In the genomic region with DNA sequence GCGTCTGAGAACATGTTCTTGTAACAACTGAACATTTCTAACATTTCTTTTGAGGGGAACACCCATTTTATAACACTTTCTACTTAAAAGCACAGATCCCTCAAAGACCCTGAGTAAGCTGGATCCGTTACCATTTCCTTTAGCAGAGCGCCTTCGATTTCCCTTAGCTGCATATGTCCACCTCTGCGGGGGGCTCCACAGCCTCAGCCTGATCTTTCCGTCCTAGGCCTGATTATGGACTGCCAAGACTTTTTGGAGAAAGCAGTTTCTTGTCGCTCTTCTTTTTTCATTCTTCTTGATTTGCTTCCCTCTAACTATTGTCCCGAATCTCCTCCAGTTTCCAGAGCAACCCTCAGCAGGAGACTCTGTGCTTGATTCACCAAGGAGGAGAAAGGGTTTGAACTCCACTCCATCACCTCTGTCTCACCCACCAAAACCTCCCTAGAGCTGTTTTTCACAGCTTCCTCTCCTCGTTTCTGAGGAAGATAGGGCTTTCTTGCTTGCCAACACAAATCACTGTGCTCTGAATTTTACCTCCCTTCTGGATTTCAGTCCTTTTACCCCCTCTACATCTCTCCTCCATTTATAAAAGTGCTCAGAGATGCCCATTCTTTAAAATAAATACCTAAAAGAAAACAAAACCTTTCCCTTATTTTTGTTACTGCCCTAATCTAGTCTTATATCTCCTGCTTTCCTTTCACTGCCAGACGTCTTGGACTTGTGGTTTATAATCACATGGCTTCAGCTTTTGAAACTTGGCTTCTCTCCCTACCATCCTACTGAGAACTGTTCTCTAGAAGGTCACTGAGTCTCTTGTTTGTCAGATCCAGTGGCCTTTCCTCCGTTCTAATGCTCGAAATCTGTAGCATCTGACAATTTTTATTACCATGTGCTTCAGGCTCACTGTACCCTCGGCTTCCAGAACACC, we compare ENCODE assay signal across 1 cellular context.
TF ChIP-seq lines count a peak whose summit lies in the region.

No MANE protein-coding gene starts in this region.

TF ChIP-seq in K562, 482 proteins besides CTCF, POLR2A, EP300 and RAD21 (continued from another document and continues in another):
- TF ChIP-seq, protein P1, sequence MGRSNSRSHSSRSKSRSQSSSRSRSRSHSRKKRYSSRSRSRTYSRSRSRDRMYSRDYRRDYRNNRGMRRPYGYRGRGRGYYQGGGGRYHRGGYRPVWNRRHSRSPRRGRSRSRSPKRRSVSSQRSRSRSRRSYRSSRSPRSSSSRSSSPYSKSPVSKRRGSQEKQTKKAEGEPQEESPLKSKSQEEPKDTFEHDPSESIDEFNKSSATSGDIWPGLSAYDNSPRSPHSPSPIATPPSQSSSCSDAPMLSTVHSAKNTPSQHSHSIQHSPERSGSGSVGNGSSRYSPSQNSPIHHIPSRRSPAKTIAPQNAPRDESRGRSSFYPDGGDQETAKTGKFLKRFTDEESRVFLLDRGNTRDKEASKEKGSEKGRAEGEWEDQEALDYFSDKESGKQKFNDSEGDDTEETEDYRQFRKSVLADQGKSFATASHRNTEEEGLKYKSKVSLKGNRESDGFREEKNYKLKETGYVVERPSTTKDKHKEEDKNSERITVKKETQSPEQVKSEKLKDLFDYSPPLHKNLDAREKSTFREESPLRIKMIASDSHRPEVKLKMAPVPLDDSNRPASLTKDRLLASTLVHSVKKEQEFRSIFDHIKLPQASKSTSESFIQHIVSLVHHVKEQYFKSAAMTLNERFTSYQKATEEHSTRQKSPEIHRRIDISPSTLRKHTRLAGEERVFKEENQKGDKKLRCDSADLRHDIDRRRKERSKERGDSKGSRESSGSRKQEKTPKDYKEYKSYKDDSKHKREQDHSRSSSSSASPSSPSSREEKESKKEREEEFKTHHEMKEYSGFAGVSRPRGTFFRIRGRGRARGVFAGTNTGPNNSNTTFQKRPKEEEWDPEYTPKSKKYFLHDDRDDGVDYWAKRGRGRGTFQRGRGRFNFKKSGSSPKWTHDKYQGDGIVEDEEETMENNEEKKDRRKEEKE (IDR thresholded peaks at IDR 0.05; ENCODE audit: borderline replicate concordance in 1 of 2, control insufficient read depth in 1 of 2, low read depth in 2 of 2, low read length in 1 of 2), result no peak
- peak; percentile 37; the same call in 1 of the 2 replicates for TF ChIP-seq CXXC5 (CRISPR knock-in tag; IDR thresholded peaks at IDR 0.05)
- no peak for TF ChIP-seq SIX5 (IDR thresholded peaks at IDR 0.05; ENCODE audit: borderline replicate concordance in 1 of 2, insufficient read depth in 1 of 2, low read depth in 1 of 2, low read length in 2 of 2)
- TF ChIP-seq ZNF444 (CRISPR knock-in tag; IDR thresholded peaks at IDR 0.05), result no peak
- TF ChIP-seq KDM1A (IDR thresholded peaks at IDR 0.05), result peak in 1 of 2 experiments; percentile 39; a peak in 1 of 4 replicates
- TF ChIP-seq SMC3 (conservative IDR thresholded peaks at IDR 0.05; ENCODE audit: insufficient read depth, low read depth, low read length), result no peak
- no peak for TF ChIP-seq MCM7 (IDR thresholded peaks at IDR 0.05)
- no peak for TF ChIP-seq NFE2 (IDR thresholded peaks at IDR 0.05; ENCODE audit: low read depth)
- TF ChIP-seq, protein P2, sequence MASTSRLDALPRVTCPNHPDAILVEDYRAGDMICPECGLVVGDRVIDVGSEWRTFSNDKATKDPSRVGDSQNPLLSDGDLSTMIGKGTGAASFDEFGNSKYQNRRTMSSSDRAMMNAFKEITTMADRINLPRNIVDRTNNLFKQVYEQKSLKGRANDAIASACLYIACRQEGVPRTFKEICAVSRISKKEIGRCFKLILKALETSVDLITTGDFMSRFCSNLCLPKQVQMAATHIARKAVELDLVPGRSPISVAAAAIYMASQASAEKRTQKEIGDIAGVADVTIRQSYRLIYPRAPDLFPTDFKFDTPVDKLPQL (IDR thresholded peaks at IDR 0.05; ENCODE audit: extremely low read depth, insufficient read length), result no peak
- peak; percentile 11; the same call in 1 of the 2 replicates for TF ChIP-seq L3MBTL2 (IDR thresholded peaks at IDR 0.05)
- no peak for TF ChIP-seq NR2C2 (CRISPR knock-in tag; IDR thresholded peaks at IDR 0.05)
- TF ChIP-seq NR2C2 (tag; IDR thresholded peaks at IDR 0.05), result no peak
- TF ChIP-seq SREBF2 (CRISPR knock-in tag; IDR thresholded peaks at IDR 0.05), result no peak
- TF ChIP-seq SMARCE1 (IDR thresholded peaks at IDR 0.05), result peak; percentile 60; the same call in 1 of the 2 replicates
- no peak for TF ChIP-seq POLR3G (IDR thresholded peaks at IDR 0.05; ENCODE audit: extremely low read depth, insufficient read length, insufficient replicate concordance)
- TF ChIP-seq NCOR1 (IDR thresholded peaks at IDR 0.05), result peak; percentile 37; the same call in 1 of the 2 replicates
- no peak for TF ChIP-seq PTBP1 (IDR thresholded peaks at IDR 0.05; ENCODE audit: low read depth, low read length)
- TF ChIP-seq CBFA2T3 (IDR thresholded peaks at IDR 0.05), result peak; percentile 62
- TF ChIP-seq, protein P3, sequence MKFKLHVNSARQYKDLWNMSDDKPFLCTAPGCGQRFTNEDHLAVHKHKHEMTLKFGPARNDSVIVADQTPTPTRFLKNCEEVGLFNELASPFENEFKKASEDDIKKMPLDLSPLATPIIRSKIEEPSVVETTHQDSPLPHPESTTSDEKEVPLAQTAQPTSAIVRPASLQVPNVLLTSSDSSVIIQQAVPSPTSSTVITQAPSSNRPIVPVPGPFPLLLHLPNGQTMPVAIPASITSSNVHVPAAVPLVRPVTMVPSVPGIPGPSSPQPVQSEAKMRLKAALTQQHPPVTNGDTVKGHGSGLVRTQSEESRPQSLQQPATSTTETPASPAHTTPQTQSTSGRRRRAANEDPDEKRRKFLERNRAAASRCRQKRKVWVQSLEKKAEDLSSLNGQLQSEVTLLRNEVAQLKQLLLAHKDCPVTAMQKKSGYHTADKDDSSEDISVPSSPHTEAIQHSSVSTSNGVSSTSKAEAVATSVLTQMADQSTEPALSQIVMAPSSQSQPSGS (CRISPR knock-in tag; IDR thresholded peaks at IDR 0.05), result no peak
- TF ChIP-seq HIVEP1 (CRISPR knock-in tag; IDR thresholded peaks at IDR 0.05), result no peak
- no peak for TF ChIP-seq ZC3H4 (CRISPR knock-in tag; IDR thresholded peaks at IDR 0.05; ENCODE audit: borderline replicate concordance)
- no peak for TF ChIP-seq SMAD1 (IDR thresholded peaks at IDR 0.05; ENCODE audit: low read depth, low read length, partially characterized antibody)
- TF ChIP-seq ZNF696 (CRISPR knock-in tag; conservative IDR thresholded peaks at IDR 0.05), result no peak
- TF ChIP-seq YBX1 (IDR thresholded peaks at IDR 0.05), result no peak
- TF ChIP-seq MTA3 (IDR thresholded peaks at IDR 0.05; ENCODE audit: borderline replicate concordance), result no peak
- TF ChIP-seq, protein P4, sequence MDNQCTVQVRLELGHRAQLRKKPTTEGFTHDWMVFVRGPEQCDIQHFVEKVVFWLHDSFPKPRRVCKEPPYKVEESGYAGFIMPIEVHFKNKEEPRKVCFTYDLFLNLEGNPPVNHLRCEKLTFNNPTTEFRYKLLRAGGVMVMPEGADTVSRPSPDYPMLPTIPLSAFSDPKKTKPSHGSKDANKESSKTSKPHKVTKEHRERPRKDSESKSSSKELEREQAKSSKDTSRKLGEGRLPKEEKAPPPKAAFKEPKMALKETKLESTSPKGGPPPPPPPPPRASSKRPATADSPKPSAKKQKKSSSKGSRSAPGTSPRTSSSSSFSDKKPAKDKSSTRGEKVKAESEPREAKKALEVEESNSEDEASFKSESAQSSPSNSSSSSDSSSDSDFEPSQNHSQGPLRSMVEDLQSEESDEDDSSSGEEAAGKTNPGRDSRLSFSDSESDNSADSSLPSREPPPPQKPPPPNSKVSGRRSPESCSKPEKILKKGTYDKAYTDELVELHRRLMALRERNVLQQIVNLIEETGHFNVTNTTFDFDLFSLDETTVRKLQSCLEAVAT (IDR thresholded peaks at IDR 0.05), result peak in 1 of 2 experiments; percentile 36; a peak in 1 of 4 replicates
- TF ChIP-seq, protein P5, sequence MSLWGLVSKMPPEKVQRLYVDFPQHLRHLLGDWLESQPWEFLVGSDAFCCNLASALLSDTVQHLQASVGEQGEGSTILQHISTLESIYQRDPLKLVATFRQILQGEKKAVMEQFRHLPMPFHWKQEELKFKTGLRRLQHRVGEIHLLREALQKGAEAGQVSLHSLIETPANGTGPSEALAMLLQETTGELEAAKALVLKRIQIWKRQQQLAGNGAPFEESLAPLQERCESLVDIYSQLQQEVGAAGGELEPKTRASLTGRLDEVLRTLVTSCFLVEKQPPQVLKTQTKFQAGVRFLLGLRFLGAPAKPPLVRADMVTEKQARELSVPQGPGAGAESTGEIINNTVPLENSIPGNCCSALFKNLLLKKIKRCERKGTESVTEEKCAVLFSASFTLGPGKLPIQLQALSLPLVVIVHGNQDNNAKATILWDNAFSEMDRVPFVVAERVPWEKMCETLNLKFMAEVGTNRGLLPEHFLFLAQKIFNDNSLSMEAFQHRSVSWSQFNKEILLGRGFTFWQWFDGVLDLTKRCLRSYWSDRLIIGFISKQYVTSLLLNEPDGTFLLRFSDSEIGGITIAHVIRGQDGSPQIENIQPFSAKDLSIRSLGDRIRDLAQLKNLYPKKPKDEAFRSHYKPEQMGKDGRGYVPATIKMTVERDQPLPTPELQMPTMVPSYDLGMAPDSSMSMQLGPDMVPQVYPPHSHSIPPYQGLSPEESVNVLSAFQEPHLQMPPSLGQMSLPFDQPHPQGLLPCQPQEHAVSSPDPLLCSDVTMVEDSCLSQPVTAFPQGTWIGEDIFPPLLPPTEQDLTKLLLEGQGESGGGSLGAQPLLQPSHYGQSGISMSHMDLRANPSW (CRISPR knock-in tag; IDR thresholded peaks at IDR 0.05), result no peak
- TF ChIP-seq, protein P6, sequence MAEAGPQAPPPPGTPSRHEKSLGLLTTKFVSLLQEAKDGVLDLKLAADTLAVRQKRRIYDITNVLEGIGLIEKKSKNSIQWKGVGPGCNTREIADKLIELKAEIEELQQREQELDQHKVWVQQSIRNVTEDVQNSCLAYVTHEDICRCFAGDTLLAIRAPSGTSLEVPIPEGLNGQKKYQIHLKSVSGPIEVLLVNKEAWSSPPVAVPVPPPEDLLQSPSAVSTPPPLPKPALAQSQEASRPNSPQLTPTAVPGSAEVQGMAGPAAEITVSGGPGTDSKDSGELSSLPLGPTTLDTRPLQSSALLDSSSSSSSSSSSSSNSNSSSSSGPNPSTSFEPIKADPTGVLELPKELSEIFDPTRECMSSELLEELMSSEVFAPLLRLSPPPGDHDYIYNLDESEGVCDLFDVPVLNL (CRISPR knock-in tag; IDR thresholded peaks at IDR 0.05; ENCODE audit: low read depth), result no peak
- no peak for TF ChIP-seq FOXJ2 (tag; IDR thresholded peaks at IDR 0.05)
- TF ChIP-seq, protein P7, sequence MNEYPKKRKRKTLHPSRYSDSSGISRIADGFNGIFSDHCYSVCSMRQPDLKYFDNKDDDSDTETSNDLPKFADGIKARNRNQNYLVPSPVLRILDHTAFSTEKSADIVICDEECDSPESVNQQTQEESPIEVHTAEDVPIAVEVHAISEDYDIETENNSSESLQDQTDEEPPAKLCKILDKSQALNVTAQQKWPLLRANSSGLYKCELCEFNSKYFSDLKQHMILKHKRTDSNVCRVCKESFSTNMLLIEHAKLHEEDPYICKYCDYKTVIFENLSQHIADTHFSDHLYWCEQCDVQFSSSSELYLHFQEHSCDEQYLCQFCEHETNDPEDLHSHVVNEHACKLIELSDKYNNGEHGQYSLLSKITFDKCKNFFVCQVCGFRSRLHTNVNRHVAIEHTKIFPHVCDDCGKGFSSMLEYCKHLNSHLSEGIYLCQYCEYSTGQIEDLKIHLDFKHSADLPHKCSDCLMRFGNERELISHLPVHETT (CRISPR knock-in tag; conservative IDR thresholded peaks at IDR 0.05 in 1 of 2, IDR thresholded peaks at IDR 0.05 in 1 of 2), result no peak
- TF ChIP-seq COPS2 (conservative IDR thresholded peaks at IDR 0.05), result no peak
- TF ChIP-seq THRAP3 (IDR thresholded peaks at IDR 0.05; ENCODE audit: borderline replicate concordance), result no peak
- TF ChIP-seq MEF2D (tag; conservative IDR thresholded peaks at IDR 0.05; ENCODE audit: low read depth), result no peak
- TF ChIP-seq U2AF1 (optimal IDR thresholded peaks at IDR 0.05; ENCODE audit: low read depth, low read length), result no peak
- no peak for TF ChIP-seq ZNF140 (CRISPR knock-in tag; IDR thresholded peaks at IDR 0.05)
- no peak for TF ChIP-seq ZNF76 (CRISPR knock-in tag; IDR thresholded peaks at IDR 0.05; ENCODE audit: borderline replicate concordance)
- no peak for TF ChIP-seq CHD2 (IDR thresholded peaks at IDR 0.05; ENCODE audit: low read depth, low read length)
- no peak for TF ChIP-seq SAFB2 (IDR thresholded peaks at IDR 0.05; ENCODE audit: borderline replicate concordance, low read depth, low read length, severe bottlenecking)
- TF ChIP-seq NUFIP1 (IDR thresholded peaks at IDR 0.05; ENCODE audit: partially characterized antibody), result no peak
- TF ChIP-seq, protein P8, sequence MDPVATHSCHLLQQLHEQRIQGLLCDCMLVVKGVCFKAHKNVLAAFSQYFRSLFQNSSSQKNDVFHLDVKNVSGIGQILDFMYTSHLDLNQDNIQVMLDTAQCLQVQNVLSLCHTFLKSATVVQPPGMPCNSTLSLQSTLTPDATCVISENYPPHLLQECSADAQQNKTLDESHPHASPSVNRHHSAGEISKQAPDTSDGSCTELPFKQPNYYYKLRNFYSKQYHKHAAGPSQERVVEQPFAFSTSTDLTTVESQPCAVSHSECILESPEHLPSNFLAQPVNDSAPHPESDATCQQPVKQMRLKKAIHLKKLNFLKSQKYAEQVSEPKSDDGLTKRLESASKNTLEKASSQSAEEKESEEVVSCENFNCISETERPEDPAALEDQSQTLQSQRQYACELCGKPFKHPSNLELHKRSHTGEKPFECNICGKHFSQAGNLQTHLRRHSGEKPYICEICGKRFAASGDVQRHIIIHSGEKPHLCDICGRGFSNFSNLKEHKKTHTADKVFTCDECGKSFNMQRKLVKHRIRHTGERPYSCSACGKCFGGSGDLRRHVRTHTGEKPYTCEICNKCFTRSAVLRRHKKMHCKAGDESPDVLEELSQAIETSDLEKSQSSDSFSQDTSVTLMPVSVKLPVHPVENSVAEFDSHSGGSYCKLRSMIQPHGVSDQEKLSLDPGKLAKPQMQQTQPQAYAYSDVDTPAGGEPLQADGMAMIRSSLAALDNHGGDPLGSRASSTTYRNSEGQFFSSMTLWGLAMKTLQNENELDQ (CRISPR knock-in tag; IDR thresholded peaks at IDR 0.05; ENCODE audit: borderline replicate concordance), result no peak
- no peak for TF ChIP-seq HNRNPH1 (optimal IDR thresholded peaks at IDR 0.05; ENCODE audit: low read depth, low read length)
- TF ChIP-seq, protein P9, sequence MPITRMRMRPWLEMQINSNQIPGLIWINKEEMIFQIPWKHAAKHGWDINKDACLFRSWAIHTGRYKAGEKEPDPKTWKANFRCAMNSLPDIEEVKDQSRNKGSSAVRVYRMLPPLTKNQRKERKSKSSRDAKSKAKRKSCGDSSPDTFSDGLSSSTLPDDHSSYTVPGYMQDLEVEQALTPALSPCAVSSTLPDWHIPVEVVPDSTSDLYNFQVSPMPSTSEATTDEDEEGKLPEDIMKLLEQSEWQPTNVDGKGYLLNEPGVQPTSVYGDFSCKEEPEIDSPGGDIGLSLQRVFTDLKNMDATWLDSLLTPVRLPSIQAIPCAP (CRISPR knock-in tag; IDR thresholded peaks at IDR 0.05; ENCODE audit: borderline replicate concordance), result no peak
- TF ChIP-seq SIN3B (IDR thresholded peaks at IDR 0.05; ENCODE audit: low read depth), result no peak
- 0 out of 2 replicates have a peak, but pooled peaks have one; percentile 46 for TF ChIP-seq ZNF197 (CRISPR knock-in tag; IDR thresholded peaks at IDR 0.05; ENCODE audit: low read depth)
- TF ChIP-seq ZNF274 (IDR thresholded peaks at IDR 0.05; ENCODE audit: borderline replicate concordance, low read depth, low read length), result no peak
